Comparison of ENCODE assay signal across 24 cellular contexts in the genomic region with DNA sequence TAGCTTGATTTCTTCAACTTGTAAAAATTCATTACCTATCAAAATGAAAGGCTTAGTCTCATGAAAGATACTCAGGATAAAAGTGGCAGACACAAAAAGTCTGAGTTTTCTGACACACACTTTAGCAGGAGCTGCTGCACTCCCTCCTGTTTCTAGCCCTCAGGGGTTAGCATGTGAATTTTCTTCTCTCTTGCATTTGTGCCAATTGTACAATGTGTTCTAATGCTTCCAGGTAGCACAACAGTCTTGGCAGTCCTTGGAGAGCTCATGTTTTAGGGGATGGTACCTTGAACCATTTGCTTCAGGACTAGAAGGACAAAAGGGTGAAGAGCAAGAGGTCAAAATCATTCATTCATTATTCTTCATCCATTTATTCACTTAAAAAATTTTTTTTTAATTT.
DNase-seq lines count a peak whose midpoint lies in the region; ATAC-seq, FAIRE-seq and TF ChIP-seq lines count a peak whose summit lies in the region.
"Had no signal": no experiment of that assay in that cellular context is flagged by ENCODE, and none has a peak within 500 bp of the region (broad histone marks: within the 10 kb centered on the region; RNA-seq: fewer than 3 reads in every experiment).

No MANE protein-coding gene starts in this region.

- ATAC-seq in right lobe of liver, result peak; percentile 23 to 66 (median 59)
- no peak for ATAC-seq in HepG2
- ATAC-seq in GM12878, result no peak
- ATAC-seq in HG02678 (IDR thresholded peaks at IDR 0.05; ENCODE audit: unreplicated experiment), result no peak
- ATAC-seq: K562, PC-3, T-cell had no signal

- no peak for TF ChIP-seq POLR2A in right lobe of liver (IDR thresholded peaks at IDR 0.05)
- TF ChIP-seq POLR2A in HepG2 (IDR thresholded peaks at IDR 0.05; ENCODE audit: insufficient read depth in 1 of 2, low read depth in 2 of 2, low read length in 2 of 2), result no peak
- TF ChIP-seq POLR2A in GM12878 (IDR thresholded peaks at IDR 0.05; ENCODE audit: low read depth, low read length), result no peak

- H3K9me3 ChIP-seq in right lobe of liver (no peaks in the 10 kb centered on the region), HepG2 (ENCODE audit: low read length) (no peaks in the 10 kb centered on the region), GM12878 (replicated peaks; ENCODE audit: control insufficient read depth, insufficient read depth, low read length) (no peaks in the 10 kb centered on the region)
- H3K9me3 ChIP-seq: MG63 had no signal

- intact Hi-C loops in right lobe of liver (cut with DNase I), result no loop called here
- intact Hi-C loops in HepG2 (cut with micrococcal nuclease; ENCODE audit: unreplicated experiment), result no loop called here
- intact Hi-C loops in GM12878 (cut with micrococcal nuclease; ENCODE audit: unreplicated experiment), result no loop called here

- FAIRE-seq in HepG2 (lab: Jason Lieb, UNC) (no peak), GM12878 (lab: Jason Lieb, UNC) (peak; percentile 41)
- FAIRE-seq: GM12891, H1, K562 had no signal

- TF ChIP-seq RAD21 in HepG2 (CRISPR knock-in tag; IDR thresholded peaks at IDR 0.05) (no peak), GM12878 (IDR thresholded peaks at IDR 0.05; ENCODE audit: insufficient read depth, low read depth, low read length) (no peak)

- peaks cover 0 to 23% (median 13%) of the 10 kb centered on the region in 4 donors for H3K4me1 ChIP-seq in right lobe of liver
- no peaks in the 10 kb centered on the region for H3K4me1 ChIP-seq in HepG2 (ENCODE audit: insufficient read depth, low read length)
- no peaks in the 10 kb centered on the region for H3K4me1 ChIP-seq in GM12878 (ENCODE audit: control insufficient read depth, insufficient read depth, low read length)

- peaks cover 7% of the 10 kb centered on the region for H3K9me3 Mint-ChIP-seq in mesothelial cell of epicardium
- H3K9me3 Mint-ChIP-seq: T-cell had no signal

- H3K9ac ChIP-seq in HepG2 (ENCODE audit: insufficient read depth, low read depth, low read length) (no peak overlapping the region), GM12878 (ENCODE audit: control insufficient read depth, insufficient read depth, low read length) (no peak overlapping the region)

- RAD21 ChIA-PET in GM12878 (lab: Charles Lee; ENCODE audit: unreplicated experiment), result no interaction called here

- DNase-seq in right lobe of liver, result no peak
- no peak for DNase-seq in HepG2 (ENCODE audit: low spot score)
- DNase-seq in GM12878 (ENCODE audit: low read depth, low spot score), result no peak
- DNase-seq in mesothelial cell of epicardium (ENCODE audit: low spot score in 2 of 2, unreplicated experiment in 2 of 2), result no peak
- DNase-seq in DMS79 treated with DMSO at 0.1 percent for 48 hours (lab: John Stamatoyannopoulos, UW), result no peak
- no peak for DNase-seq in epidermal melanocyte (ENCODE audit: insufficient read length, low spot score)
- DNase-seq: CD4-positive, alpha-beta memory T cell; COR-L47; DMS53; GDM1; HCEC 1CT; Kasumi-1; MG63; NCI-H1417 treated with DMSO at 0.1 percent for 48 hours; NCI-H1694 treated with DMSO at 0.1 percent for 48 hours; NCI-H2081; NCI-H2227 treated with DMSO at 0.1 percent for 48 hours; NCI-H510A; PC-3; T-cell had no signal

- TF ChIP-seq CTCF in right lobe of liver (IDR thresholded peaks at IDR 0.05) (no peak), HepG2 (CRISPR knock-in tag; IDR thresholded peaks at IDR 0.05) (no peak), GM12878 (IDR thresholded peaks at IDR 0.05 in 2 of 3, conservative IDR thresholded peaks at IDR 0.05 in 1 of 3; ENCODE audit: control insufficient read depth in 2 of 3, extremely low read depth in 1 of 3, insufficient read depth in 1 of 3, low read depth in 3 of 3, low read length in 3 of 3) (no peak), mesothelial cell of epicardium (IDR thresholded peaks at IDR 0.05; ENCODE audit: unreplicated experiment) (no peak)

- no peak overlapping the region for H3K4me3 Mint-ChIP-seq in mesothelial cell of epicardium
- H3K4me3 Mint-ChIP-seq: CD4-positive, alpha-beta memory T cell; T-cell had no signal

- no peaks in the 10 kb centered on the region for H3K79me2 ChIP-seq in HepG2 (ENCODE audit: insufficient read depth, low read length)
- no peaks in the 10 kb centered on the region for H3K79me2 ChIP-seq in GM12878 (ENCODE audit: control insufficient read depth, insufficient read depth, low read length)

- H3K27me3 ChIP-seq in right lobe of liver (no peaks in the 10 kb centered on the region), HepG2 (ENCODE audit: control insufficient read depth in 1 of 2, insufficient read depth in 2 of 2, low read length in 2 of 2) (no peaks in the 10 kb centered on the region; a peak in 2 of 5 replicates), GM12878 (replicated peaks in 1 of 2; ENCODE audit: control insufficient read depth in 2 of 2, insufficient read depth in 2 of 2, low read length in 1 of 2) (no peaks in the 10 kb centered on the region)
- H3K27me3 ChIP-seq: MG63 had no signal

- H4K20me1 ChIP-seq in HepG2 (ENCODE audit: insufficient read depth, low read length) (no peaks in the 10 kb centered on the region), GM12878 (ENCODE audit: control insufficient read depth, insufficient read depth) (no peaks in the 10 kb centered on the region)

- no peak overlapping the region for H3K4me3 ChIP-seq in right lobe of liver
- H3K4me3 ChIP-seq in HepG2 (replicated peaks in 1 of 3; ENCODE audit: insufficient read depth in 1 of 3, low read depth in 2 of 3, low read length in 3 of 3), result no peak overlapping the region
- H3K4me3 ChIP-seq in GM12878, result no peak overlapping the region
- H3K4me3 ChIP-seq: K562, MG63 had no signal

- BruUV-seq in HepG2 (replicated peaks; lab: Mats Ljungman, UMichigan), result no TSS peak
- no TSS peak for BruUV-seq in GM12878 (replicated peaks; lab: Mats Ljungman, UMichigan)

- H3K36me3 Mint-ChIP-seq in mesothelial cell of epicardium, result peaks cover 6% of the 10 kb centered on the region
- H3K36me3 Mint-ChIP-seq: CD4-positive, alpha-beta memory T cell had no signal

- H3K36me3 ChIP-seq in right lobe of liver, result no peaks in the 10 kb centered on the region
- H3K36me3 ChIP-seq in HepG2 (replicated peaks in 1 of 2; ENCODE audit: control insufficient read depth in 1 of 2, insufficient read depth in 2 of 2, low read length in 2 of 2), result no peaks in the 10 kb centered on the region
- H3K36me3 ChIP-seq in GM12878 (ENCODE audit: control insufficient read depth in 2 of 2, insufficient read depth in 2 of 2, low read length in 1 of 2), result no peaks in the 10 kb centered on the region
- H3K36me3 ChIP-seq: MG63 had no signal

- H3K27ac Mint-ChIP-seq in mesothelial cell of epicardium, result peak overlapping the region; percentile 54
- H3K27ac Mint-ChIP-seq: T-cell had no signal

- H3K27me3 Mint-ChIP-seq in mesothelial cell of epicardium (ENCODE audit: low read depth), result peaks cover 18% of the 10 kb centered on the region
- H3K27me3 Mint-ChIP-seq: T-cell had no signal

- H3K4me2 ChIP-seq in HepG2 (ENCODE audit: low read depth, low read length), result no peak overlapping the region
- H3K4me2 ChIP-seq in GM12878 (ENCODE audit: control insufficient read depth, insufficient read depth), result no peak overlapping the region

- CTCF ChIA-PET in HepG2 (lab: Yijun Ruan, JAX; ENCODE audit: low intra/inter-chr PET ratio, low total read pairs) (no interaction called here), GM12878 (lab: Yijun Ruan, JAX) (no interaction called here)

- TF ChIP-seq EP300 in HepG2 (IDR thresholded peaks at IDR 0.05; ENCODE audit: low read depth in 2 of 2, low read length in 2 of 2), result no peak
- TF ChIP-seq EP300 in HepG2 (CRISPR knock-in tag; IDR thresholded peaks at IDR 0.05; ENCODE audit: borderline replicate concordance), result no peak
- no peak for TF ChIP-seq EP300 in GM12878 (IDR thresholded peaks at IDR 0.05; ENCODE audit: borderline replicate concordance in 1 of 2, control insufficient read depth in 1 of 2, low read depth in 2 of 2, low read length in 2 of 2)

- H2AFZ ChIP-seq in HepG2 (ENCODE audit: low read length), result no peak overlapping the region
- H2AFZ ChIP-seq in GM12878 (ENCODE audit: control insufficient read depth, low read depth, low read length), result no peak overlapping the region

- peaks cover 31% of the 10 kb centered on the region for H3K4me1 Mint-ChIP-seq in mesothelial cell of epicardium
- H3K4me1 Mint-ChIP-seq: CD4-positive, alpha-beta memory T cell had no signal

- in situ Hi-C loops in HepG2 (cut with HindIII; ENCODE audit: extremely low pct_ligation_motif_present, low pct_unique_long_range_greater_than_20kb) (loop anchor here (10.0 kb wide), 1 partner anchor 271 kb away; no protein-coding TSS in a partner anchor), GM12878 (cut with MboI) (no loop called here)

- no peak overlapping the region for H3K27ac ChIP-seq in right lobe of liver
- H3K27ac ChIP-seq in HepG2 (ENCODE audit: extremely low read length, insufficient read depth, low read length), result no peak overlapping the region
- no peak overlapping the region for H3K27ac ChIP-seq in GM12878 (ENCODE audit: control insufficient read depth, insufficient read depth)

- POLR2A ChIA-PET in HepG2 (lab: Yijun Ruan, JAX), result no interaction called here
- POLR2A ChIA-PET in GM12878 (lab: Charles Lee), result no interaction called here

- SMC1A ChIA-PET in GM12878 (lab: Charles Lee; ENCODE audit: uncharacterized antibody, unreplicated experiment), result no interaction called here

TF ChIP-seq in HepG2, 621 proteins besides CTCF, POLR2A, EP300 and RAD21:
- no peak for TF ChIP-seq RARG (CRISPR knock-in tag; IDR thresholded peaks at IDR 0.05; ENCODE audit: low read depth)
- TF ChIP-seq IRX3 (CRISPR knock-in tag; IDR thresholded peaks at IDR 0.05; ENCODE audit: borderline replicate concordance, low read depth), result no peak
- no peak for TF ChIP-seq POGZ (CRISPR knock-in tag; IDR thresholded peaks at IDR 0.05)
- no peak for TF ChIP-seq RBM39 (IDR thresholded peaks at IDR 0.05; ENCODE audit: low read depth, low read length, poor library complexity, severe bottlenecking)
- TF ChIP-seq ZNF136 (CRISPR knock-in tag; IDR thresholded peaks at IDR 0.05; ENCODE audit: low read depth), result no peak
- no peak for TF ChIP-seq TRIM24 (CRISPR knock-in tag; IDR thresholded peaks at IDR 0.05)

TF ChIP-seq in GM12878, 131 proteins besides CTCF, POLR2A, EP300 and RAD21 (continues in another document):
- TF ChIP-seq BMI1 (IDR thresholded peaks at IDR 0.05; ENCODE audit: borderline replicate concordance) (no peak), NR2C1 (IDR thresholded peaks at IDR 0.05) (no peak), RBBP5 (conservative IDR thresholded peaks at IDR 0.05) (no peak), POLR2AphosphoS5 (IDR thresholded peaks at IDR 0.05; ENCODE audit: low read length) (no peak), RCOR1 (conservative IDR thresholded peaks at IDR 0.05; ENCODE audit: low read depth, low read length) (no peak), ZSCAN29 (IDR thresholded peaks at IDR 0.05) (no peak), CREB1 (IDR thresholded peaks at IDR 0.05; ENCODE audit: low read depth) (no peak)

Comparison
In these comparisons a context has a peak if more than half of its experiments do, and no peak if none do; other contexts are left out.
1. ATAC-seq: peak in right lobe of liver (4 of 4); none in HepG2 (single experiment), GM12878 (single experiment) and HG02678 (single experiment).